In the genomic region with DNA sequence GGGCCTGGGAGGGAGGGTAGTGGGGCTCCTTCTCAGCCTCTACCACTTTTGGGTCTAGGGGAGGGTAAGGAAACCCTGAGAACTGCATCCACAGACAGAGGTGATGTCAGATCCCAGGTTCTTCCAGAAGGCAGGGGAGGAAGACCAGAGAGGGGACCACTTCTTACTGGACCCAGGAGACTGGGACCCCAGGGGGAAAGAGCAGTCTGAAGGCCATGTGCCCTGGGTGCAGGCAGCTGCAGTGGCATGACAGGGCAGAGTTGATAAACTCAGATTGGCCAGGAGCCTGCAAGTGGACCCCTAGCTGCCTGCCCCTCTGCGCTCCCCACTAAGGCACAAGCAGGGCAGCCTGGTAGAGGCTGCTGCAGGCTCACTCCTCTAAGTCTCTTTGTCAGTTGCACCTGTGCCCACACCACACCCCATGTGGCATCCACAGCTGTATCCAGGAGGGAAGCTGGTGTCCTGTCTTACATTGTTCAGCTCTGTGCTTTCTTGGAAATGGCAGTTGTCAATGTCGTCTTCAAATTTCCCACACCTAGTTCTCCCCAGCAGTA, we compare ENCODE assay signal across 19 cellular contexts. TPM values are rescaled to one million over a fixed set of nuclear protein-coding genes. Genes with fewer than 3 reads are reported as not detected.
DNase-seq lines count a peak whose midpoint lies in the region; ATAC-seq and TF ChIP-seq lines count a peak whose summit lies in the region.
"Had no signal": no experiment of that assay in that cellular context is flagged by ENCODE, and none has a peak within 500 bp of the region (broad histone marks: within the 10 kb centered on the region; RNA-seq: fewer than 3 reads in every experiment).

No MANE protein-coding gene starts in this region.

- H3K36me3 ChIP-seq in endodermal cell (ENCODE audit: control insufficient read depth, insufficient read depth, low read length): no peaks in the 10 kb centered on the region
- H3K36me3 ChIP-seq: BLaER1 had no signal

- WGBS in endodermal cell (ENCODE audit: insufficient coverage in 1 of 2, insufficient read length in 1 of 2), 2 experiments: 89 to 99% methylated on average over 2 of the region's 2 CpGs

- no peak overlapping the region for H3K4me3 ChIP-seq in endodermal cell (ENCODE audit: low read length)
- H3K4me3 ChIP-seq: BLaER1, GM12878 had no signal

- intact Hi-C loops in natural killer cell (cut with micrococcal nuclease): no loop called here
- intact Hi-C loops in posterior vena cava (cut with DNase I): no loop called here
- intact Hi-C loops in activated naive CD4-positive, alpha-beta T cell treated with anti-CD3 and anti-CD28 coated beads for 36 hours (cut with micrococcal nuclease): no loop called here

- ATAC-seq in natural killer cell treated with Interleukin-12 subunit alpha and Interleukin-12 subunit beta and Interleukin-15 and Interleukin-18, amount 100 ng/mL, for 72 hours: peak in 1 of 2 donors; percentile 8
- no peak for ATAC-seq in natural killer cell
- no peak for ATAC-seq in HG03432 (IDR thresholded peaks at IDR 0.05; ENCODE audit: unreplicated experiment)
- ATAC-seq: GM12878 had no signal

- no peak overlapping the region for H3K9ac ChIP-seq in endodermal cell (ENCODE audit: extremely low read depth, low read length, poor library complexity, severe bottlenecking)
- H3K9ac ChIP-seq: BLaER1 had no signal

- CTCF ChIA-PET in activated naive CD4-positive, alpha-beta T cell treated with anti-CD3 and anti-CD28 coated beads for 36 hours (lab: Charles Lee): no interaction called here

- peak; percentile 44 for DNase-seq in natural killer cell treated with Interleukin-12 subunit alpha and Interleukin-12 subunit beta and Interleukin-15 and Interleukin-18, amount 100 ng/mL, for 72 hours (ENCODE audit: low spot score)
- DNase-seq in natural killer cell (no peak), endodermal cell (peak; percentile 20), posterior vena cava (ENCODE audit: low spot score) (peak; percentile 52)
- DNase-seq in activated naive CD4-positive, alpha-beta T cell treated with anti-CD3 and anti-CD28 coated beads for 36 hours: no peak
- no peak for DNase-seq in stimulated activated CD8-positive, alpha-beta memory T cell treated with anti-CD3 and anti-CD28 coated beads, Interleukin-4, amount 100 ng/mL, for 48 hours
- DNase-seq: 8988T; CD4-positive, alpha-beta memory T cell; DMS79 treated with DMSO at 0.1 percent for 48 hours; HCEC 1CT; HFFc6 had no signal

- no peak overlapping the region for H3K4me3 Mint-ChIP-seq in natural killer cell treated with Interleukin-12 subunit alpha and Interleukin-12 subunit beta and Interleukin-15 and Interleukin-18, amount 100 ng/mL, for 72 hours
- no peak overlapping the region for H3K4me3 Mint-ChIP-seq in natural killer cell
- no peak overlapping the region for H3K4me3 Mint-ChIP-seq in endodermal cell
- no peak overlapping the region for H3K4me3 Mint-ChIP-seq in activated naive CD4-positive, alpha-beta T cell treated with anti-CD3 and anti-CD28 coated beads for 36 hours
- H3K4me3 Mint-ChIP-seq: CD14-positive monocyte; CD4-positive, alpha-beta memory T cell; HFFc6 had no signal

- no peak overlapping the region for H3K27ac Mint-ChIP-seq in natural killer cell treated with Interleukin-12 subunit alpha and Interleukin-12 subunit beta and Interleukin-15 and Interleukin-18, amount 100 ng/mL, for 72 hours
- H3K27ac Mint-ChIP-seq in natural killer cell (no peak overlapping the region), endodermal cell (no peak overlapping the region)
- H3K27ac Mint-ChIP-seq in activated naive CD4-positive, alpha-beta T cell treated with anti-CD3 and anti-CD28 coated beads for 36 hours: no peak overlapping the region
- H3K27ac Mint-ChIP-seq: CD4-positive, alpha-beta memory T cell; HFFc6 had no signal

- H3K9me3 ChIP-seq in endodermal cell (ENCODE audit: control insufficient read depth, low read length): peaks cover 23% of the 10 kb centered on the region

- H3K9me3 Mint-ChIP-seq in natural killer cell treated with Interleukin-12 subunit alpha and Interleukin-12 subunit beta and Interleukin-15 and Interleukin-18, amount 100 ng/mL, for 72 hours: peaks cover 4% of the 10 kb centered on the region
- H3K9me3 Mint-ChIP-seq in natural killer cell (peaks cover 2 to 10% of the 10 kb centered on the region in 2 donors), endodermal cell (peaks cover 23% of the 10 kb centered on the region)
- H3K9me3 Mint-ChIP-seq in activated naive CD4-positive, alpha-beta T cell treated with anti-CD3 and anti-CD28 coated beads for 36 hours: peaks cover 5% of the 10 kb centered on the region

- peaks cover 6% of the 10 kb centered on the region for H3K4me1 ChIP-seq in endodermal cell (ENCODE audit: control insufficient read depth, insufficient read depth, low read length)
- H3K4me1 ChIP-seq: BLaER1 had no signal

- TF ChIP-seq CTCF in natural killer cell (IDR thresholded peaks at IDR 0.05) (no peak), endodermal cell (conservative IDR thresholded peaks at IDR 0.05) (no peak)

- no peak overlapping the region for H3K27ac ChIP-seq in endodermal cell (ENCODE audit: low read depth, low read length)
- H3K27ac ChIP-seq: BLaER1 had no signal

- peaks cover 8% of the 10 kb centered on the region for H3K36me3 Mint-ChIP-seq in natural killer cell treated with Interleukin-12 subunit alpha and Interleukin-12 subunit beta and Interleukin-15 and Interleukin-18, amount 100 ng/mL, for 72 hours
- H3K36me3 Mint-ChIP-seq in natural killer cell (peaks cover 11% of the 10 kb centered on the region), endodermal cell (ENCODE audit: low read depth) (no peaks in the 10 kb centered on the region)
- no peaks in the 10 kb centered on the region for H3K36me3 Mint-ChIP-seq in activated naive CD4-positive, alpha-beta T cell treated with anti-CD3 and anti-CD28 coated beads for 36 hours (ENCODE audit: low read depth)
- H3K36me3 Mint-ChIP-seq: CD14-positive monocyte; CD4-positive, alpha-beta memory T cell had no signal

- no peaks in the 10 kb centered on the region for H3K27me3 Mint-ChIP-seq in natural killer cell treated with Interleukin-12 subunit alpha and Interleukin-12 subunit beta and Interleukin-15 and Interleukin-18, amount 100 ng/mL, for 72 hours
- H3K27me3 Mint-ChIP-seq in natural killer cell (ENCODE audit: low read depth in 2 of 2): peaks cover 3 to 8% of the 10 kb centered on the region in 2 donors
- H3K27me3 Mint-ChIP-seq in endodermal cell (ENCODE audit: insufficient read depth): peaks cover 6% of the 10 kb centered on the region
- H3K27me3 Mint-ChIP-seq in activated naive CD4-positive, alpha-beta T cell treated with anti-CD3 and anti-CD28 coated beads for 36 hours (ENCODE audit: low read depth): peaks cover 7% of the 10 kb centered on the region

- H3K27me3 ChIP-seq in endodermal cell (ENCODE audit: control insufficient read depth, insufficient read depth, low read length, poor library complexity, severe bottlenecking): no peaks in the 10 kb centered on the region
- H3K27me3 ChIP-seq: BLaER1 had no signal

- no peaks in the 10 kb centered on the region for H3K4me1 Mint-ChIP-seq in natural killer cell treated with Interleukin-12 subunit alpha and Interleukin-12 subunit beta and Interleukin-15 and Interleukin-18, amount 100 ng/mL, for 72 hours (ENCODE audit: low read depth in 2 of 2)
- H3K4me1 Mint-ChIP-seq in natural killer cell (peaks cover 0 to 5% of the 10 kb centered on the region in 2 donors), endodermal cell (peaks cover 11% of the 10 kb centered on the region)
- no peaks in the 10 kb centered on the region for H3K4me1 Mint-ChIP-seq in activated naive CD4-positive, alpha-beta T cell treated with anti-CD3 and anti-CD28 coated beads for 36 hours (ENCODE audit: low read depth)
- H3K4me1 Mint-ChIP-seq: CD4-positive, alpha-beta memory T cell had no signal

RNA-seq across cellular contexts. Expression of gene CST9L, which starts 2.7 kb away (rescaled TPM):
- not detected for total RNA-seq in natural killer cell treated with Interleukin-12 subunit alpha and Interleukin-12 subunit beta and Interleukin-15 and Interleukin-18, amount 100 ng/mL, for 72 hours
- total RNA-seq in natural killer cell (not detected), endodermal cell (not detected), posterior vena cava (not detected)
- not detected for polyA plus RNA-seq in endodermal cell (2013, experiment 1 of 2)
- polyA plus RNA-seq in endodermal cell (2013, experiment 2 of 2): not detected
- not detected for total RNA-seq in activated naive CD4-positive, alpha-beta T cell treated with anti-CD3 and anti-CD28 coated beads for 36 hours
- total RNA-seq: A673; CD4-positive, alpha-beta memory T cell; GM12878; H4; HFFc6; HT-29 had no signal
- polyA plus RNA-seq: AG04450; CD14-positive monocyte; CD4-positive, alpha-beta memory T cell; GM12878 had no signal

RNA-seq across cellular contexts. Expression of gene CST9, which starts 40.1 kb away (rescaled TPM):
- total RNA-seq in natural killer cell treated with Interleukin-12 subunit alpha and Interleukin-12 subunit beta and Interleukin-15 and Interleukin-18, amount 100 ng/mL, for 72 hours: not detected
- total RNA-seq in natural killer cell (not detected), endodermal cell (not detected), posterior vena cava (not detected)
- not detected for polyA plus RNA-seq in endodermal cell (2013, experiment 1 of 2)
- not detected for polyA plus RNA-seq in endodermal cell (2013, experiment 2 of 2)
- total RNA-seq in activated naive CD4-positive, alpha-beta T cell treated with anti-CD3 and anti-CD28 coated beads for 36 hours: not detected
- total RNA-seq: A673; CD4-positive, alpha-beta memory T cell; GM12878; H4; HFFc6; HT-29 had no signal
- polyA plus RNA-seq: AG04450; CD4-positive, alpha-beta memory T cell; GM12878 had no signal

Comparison
In these comparisons a context has a peak if more than half of its experiments do, and no peak if none do; other contexts are left out.
1. DNase-seq: peak in natural killer cell treated with Interleukin-12 subunit alpha and Interleukin-12 subunit beta and Interleukin-15 and Interleukin-18, amount 100 ng/mL, for 72 hours (single experiment), endodermal cell (single experiment) and posterior vena cava (single experiment); none in natural killer cell (single experiment), activated naive CD4-positive, alpha-beta T cell treated with anti-CD3 and anti-CD28 coated beads for 36 hours (single experiment) and stimulated activated CD8-positive, alpha-beta memory T cell treated with anti-CD3 and anti-CD28 coated beads, Interleukin-4, amount 100 ng/mL, for 48 hours (single experiment).